ENCODE assay signal across 8 cellular contexts in the genomic region with DNA sequence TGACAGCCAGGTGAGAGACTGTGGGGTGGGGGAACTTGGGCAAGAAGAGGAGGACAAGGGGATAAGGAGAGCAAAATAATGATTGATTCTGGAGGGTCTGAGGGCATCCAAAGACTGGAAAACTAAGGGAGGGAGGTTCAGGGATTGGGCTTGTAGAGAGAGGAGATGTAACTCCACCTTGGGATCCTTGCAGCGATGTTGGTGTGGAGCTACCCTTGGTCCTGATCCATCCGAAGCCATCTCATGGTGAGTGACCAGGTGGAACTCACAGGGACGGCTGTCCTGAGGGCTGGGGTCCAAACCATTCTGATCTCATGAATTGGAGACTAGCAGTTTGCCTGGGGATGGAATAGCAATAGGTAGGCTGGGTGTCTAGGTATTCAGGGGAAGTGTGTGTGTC. TPM values are rescaled to one million over a fixed set of nuclear protein-coding genes. Genes with fewer than 3 reads are reported as not detected.
"Had no signal": no experiment of that assay in that cellular context is flagged by ENCODE, and none has a peak within 500 bp of the region (broad histone marks: within the 10 kb centered on the region; RNA-seq: fewer than 3 reads in every experiment).

No MANE protein-coding gene starts in this region.

- H3K4me1 Mint-ChIP-seq: H9 had no signal

- H3K9me3 Mint-ChIP-seq: HFFc6 had no signal

- H2AFZ ChIP-seq: GM23248 had no signal

- H3K27ac Mint-ChIP-seq: H9, HFFc6 had no signal

- H3K27ac ChIP-seq: GM23248 had no signal

- H3K4me3 ChIP-seq: GM23248 had no signal

- H3K9ac ChIP-seq: GM23248 had no signal

- H3K4me3 Mint-ChIP-seq: H9, HFFc6 had no signal

- DNase-seq: GM23248, H9, HCEC 1CT, HFFc6, IMR-90, KG1 had no signal

RNA-seq across cellular contexts. Expression of a gene that starts 1.4 kb away (rescaled TPM):
- total RNA-seq: GM23248, H1, H9, HFFc6, HT-29, IMR-90 had no signal
- polyA plus RNA-seq: GM23248, H1, IMR-90 had no signal

RNA-seq across cellular contexts. Expression of a gene that starts 12.4 kb away (rescaled TPM):
- total RNA-seq: GM23248, H1, H9, HFFc6, HT-29, IMR-90 had no signal
- polyA plus RNA-seq: GM23248, H1, IMR-90 had no signal

RNA-seq across cellular contexts. Expression of a gene that starts 20.6 kb away (rescaled TPM):
- total RNA-seq: GM23248, H1, H9, HFFc6, HT-29, IMR-90 had no signal
- polyA plus RNA-seq: GM23248 had no signal
